In the genomic region with DNA sequence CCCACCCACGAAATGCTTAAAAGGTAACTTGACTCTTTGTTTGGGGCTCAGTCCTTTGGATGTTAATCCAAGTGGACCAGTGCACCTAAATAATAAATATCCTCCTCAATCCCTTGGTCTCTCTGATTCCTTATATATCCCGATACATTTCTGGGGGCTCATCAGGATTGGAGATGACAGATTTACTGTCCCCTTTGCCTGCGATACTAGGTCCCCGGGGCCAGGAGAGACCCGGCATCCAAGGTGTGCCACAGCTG, we compare ENCODE assay signal across 11 cellular contexts. TPM values are rescaled to one million over a fixed set of nuclear protein-coding genes. Genes with fewer than 3 reads are reported as not detected.
DNase-seq lines count a peak whose midpoint lies in the region; ATAC-seq and TF ChIP-seq lines count a peak whose summit lies in the region.
"Had no signal": no experiment of that assay in that cellular context is flagged by ENCODE, and none has a peak within 500 bp of the region (broad histone marks: within the 10 kb centered on the region; RNA-seq: fewer than 3 reads in every experiment).

No MANE protein-coding gene starts in this region.

- peaks cover 4% of the 10 kb centered on the region for H3K9me3 Mint-ChIP-seq in T-helper 2 cell treated with Interferon-gamma antibody and Interleukin-4, amounts not matched to agents 5 μg/mL and 100 μg/mL, for 36 hours

- WGBS in right lobe of liver (ENCODE audit: insufficient coverage, low coverage, low lambda C conversion rate, missing lambda C conversion rate), result 52% methylated on average over 5 of the region's 5 CpGs
- WGBS in thyroid gland, 2 donors, result 78 to 87% methylated on average over 5 of the region's 5 CpGs

- no peak for TF ChIP-seq CTCF in right lobe of liver (IDR thresholded peaks at IDR 0.05)
- no peak for TF ChIP-seq CTCF in thyroid gland (IDR thresholded peaks at IDR 0.05)
- no peak for TF ChIP-seq CTCF in WERI-Rb-1 (IDR thresholded peaks at IDR 0.05; ENCODE audit: low read depth, low read length)

- no peak overlapping the region for H3K27ac Mint-ChIP-seq in T-helper 2 cell treated with Interferon-gamma antibody and Interleukin-4, amounts not matched to agents 5 μg/mL and 100 μg/mL, for 36 hours
- H3K27ac Mint-ChIP-seq: stimulated activated naive B cell treated with anti-CD40 and anti-IgM and Interleukin-4, amounts not matched to agents 10 μg/mL and 1 μg/mL and 100 μg/mL, for 72 hours had no signal

- H3K4me3 ChIP-seq in right lobe of liver (peak overlapping the region in 2 of 3 donors; percentile 69), thyroid gland (replicated peaks in 1 of 3) (no peak overlapping the region), WERI-Rb-1 (ENCODE audit: low read depth, low read length) (no peak overlapping the region)

- intact Hi-C loops in right lobe of liver (cut with DNase I) (no loop called here), thyroid gland (cut with DNase I) (no loop called here)

- TF ChIP-seq POLR2A in right lobe of liver (IDR thresholded peaks at IDR 0.05), result no peak
- no peak for TF ChIP-seq POLR2A in thyroid gland (IDR thresholded peaks at IDR 0.05)

- peaks cover 2% of the 10 kb centered on the region for H3K4me1 Mint-ChIP-seq in T-helper 2 cell treated with Interferon-gamma antibody and Interleukin-4, amounts not matched to agents 5 μg/mL and 100 μg/mL, for 36 hours (ENCODE audit: low read depth)

- peak; percentile 76 for DNase-seq in DMS53 (lab: John Stamatoyannopoulos, UW)
- DNase-seq in DMS53 treated with DMSO at 0.1 percent for 48 hours (lab: John Stamatoyannopoulos, UW; ENCODE audit: unreplicated experiment), result no peak
- peak; percentile 22 for DNase-seq in astrocyte of the hippocampus (ENCODE audit: low read depth, low spot score)
- DNase-seq in right lobe of liver, result no peak
- DNase-seq in thyroid gland, result no peak
- no peak for DNase-seq in T-helper 2 cell treated with Interferon-gamma antibody and Interleukin-4, amounts not matched to agents 5 μg/mL and 100 μg/mL, for 36 hours (ENCODE audit: low spot score)
- no peak for DNase-seq in SKM-1 (lab: John Stamatoyannopoulos, UW; ENCODE audit: unreplicated experiment)
- no peak for DNase-seq in WERI-Rb-1
- DNase-seq: activated T-cell treated with anti-CD3 and anti-CD28 coated beads, Interleukin-2, amount 50 U/mL, for 4 hours; stimulated activated naive B cell treated with anti-CD40 and anti-IgM and Interleukin-4, amounts not matched to agents 10 μg/mL and 1 μg/mL and 100 μg/mL, for 72 hours had no signal

- no peaks in the 10 kb centered on the region for H3K27me3 ChIP-seq in right lobe of liver
- no peaks in the 10 kb centered on the region for H3K27me3 ChIP-seq in thyroid gland
- no peaks in the 10 kb centered on the region for H3K27me3 ChIP-seq in WERI-Rb-1 (ENCODE audit: insufficient read depth, low read depth, severe bottlenecking)

- no peaks in the 10 kb centered on the region for H3K36me3 ChIP-seq in right lobe of liver
- no peaks in the 10 kb centered on the region for H3K36me3 ChIP-seq in thyroid gland
- H3K36me3 ChIP-seq in WERI-Rb-1, result no peaks in the 10 kb centered on the region

- no peak for ATAC-seq in right lobe of liver

- H3K4me1 ChIP-seq in right lobe of liver, result peaks cover 0 to 5% (median 0%) of the 10 kb centered on the region in 4 donors
- H3K4me1 ChIP-seq in thyroid gland, result peaks cover 18 to 20% of the 10 kb centered on the region in 2 donors

- no peaks in the 10 kb centered on the region for H3K36me3 Mint-ChIP-seq in T-helper 2 cell treated with Interferon-gamma antibody and Interleukin-4, amounts not matched to agents 5 μg/mL and 100 μg/mL, for 36 hours (ENCODE audit: low read depth)

- peaks cover 13% of the 10 kb centered on the region for H3K27me3 Mint-ChIP-seq in T-helper 2 cell treated with Interferon-gamma antibody and Interleukin-4, amounts not matched to agents 5 μg/mL and 100 μg/mL, for 36 hours (ENCODE audit: low read depth)
- H3K27me3 Mint-ChIP-seq: stimulated activated naive B cell treated with anti-CD40 and anti-IgM and Interleukin-4, amounts not matched to agents 10 μg/mL and 1 μg/mL and 100 μg/mL, for 72 hours had no signal

- H3K27ac ChIP-seq in right lobe of liver, result peak overlapping the region; percentile 99
- peak overlapping the region in 2 of 3 donors; percentile 94 to 99 for H3K27ac ChIP-seq in thyroid gland
- H3K27ac ChIP-seq in WERI-Rb-1, result no peak overlapping the region

- H3K9me3 ChIP-seq in right lobe of liver (no peaks in the 10 kb centered on the region), thyroid gland (no peaks in the 10 kb centered on the region), WERI-Rb-1 (ENCODE audit: severe bottlenecking) (no peaks in the 10 kb centered on the region)

- H3K4me3 Mint-ChIP-seq in T-helper 2 cell treated with Interferon-gamma antibody and Interleukin-4, amounts not matched to agents 5 μg/mL and 100 μg/mL, for 36 hours, result no peak overlapping the region
- H3K4me3 Mint-ChIP-seq: activated T-cell treated with anti-CD3 and anti-CD28 coated beads, Interleukin-2, amount 50 U/mL, for 4 hours; stimulated activated naive B cell treated with anti-CD40 and anti-IgM and Interleukin-4, amounts not matched to agents 10 μg/mL and 1 μg/mL and 100 μg/mL, for 72 hours had no signal

RNA-seq across cellular contexts. Expression of a gene that starts 26.2 kb away (rescaled TPM):
- total RNA-seq in right lobe of liver (1 to 10 TPM in 3 of 6 experiments, under 1 TPM in 3; 0.24 to 1.5 (median 1.0) TPM), thyroid gland (1 to 10 TPM; 1.1 to 6.4 (median 3.8) TPM)

RNA-seq across cellular contexts. Expression of a gene that starts 46.0 kb away (rescaled TPM):
- under 1 TPM in 1 of 6 experiments, not detected in 5; 0.39 TPM for total RNA-seq in right lobe of liver
- 1 to 10 TPM in 1 of 4 donors, not detected in 3; 2.4 TPM for total RNA-seq in thyroid gland
- total RNA-seq: LHCN-M2 had no signal

RNA-seq across cellular contexts. Expression of a gene that starts 55.9 kb away (rescaled TPM):
- 1 to 10 TPM in 3 of 6 experiments, under 1 TPM in 3; 0.68 to 2.3 (median 1.1) TPM for total RNA-seq in right lobe of liver
- total RNA-seq in thyroid gland, result 1 to 10 TPM; 1.1 to 3.8 (median 2.5) TPM
- total RNA-seq: LHCN-M2 had no signal

RNA-seq across cellular contexts. Expression of a gene that starts 56.8 kb away (rescaled TPM):
- total RNA-seq in right lobe of liver (not detected), thyroid gland (not detected)

Comparison
In these comparisons a context has a peak if more than half of its experiments do, and no peak if none do; other contexts are left out.
1. DNase-seq: peak in DMS53 (single experiment) and astrocyte of the hippocampus (single experiment); none in DMS53 treated with DMSO at 0.1 percent for 48 hours (single experiment), right lobe of liver (0 of 3), thyroid gland (0 of 2), T-helper 2 cell treated with Interferon-gamma antibody and Interleukin-4, amounts not matched to agents 5 μg/mL and 100 μg/mL, for 36 hours (single experiment), SKM-1 (single experiment) and WERI-Rb-1 (single experiment).
2. H3K4me3 ChIP-seq: peak in right lobe of liver (2 of 3); none in thyroid gland (0 of 3) and WERI-Rb-1 (single experiment).